Comparison of ENCODE assay signal across 18 cellular contexts in the genomic region with DNA sequence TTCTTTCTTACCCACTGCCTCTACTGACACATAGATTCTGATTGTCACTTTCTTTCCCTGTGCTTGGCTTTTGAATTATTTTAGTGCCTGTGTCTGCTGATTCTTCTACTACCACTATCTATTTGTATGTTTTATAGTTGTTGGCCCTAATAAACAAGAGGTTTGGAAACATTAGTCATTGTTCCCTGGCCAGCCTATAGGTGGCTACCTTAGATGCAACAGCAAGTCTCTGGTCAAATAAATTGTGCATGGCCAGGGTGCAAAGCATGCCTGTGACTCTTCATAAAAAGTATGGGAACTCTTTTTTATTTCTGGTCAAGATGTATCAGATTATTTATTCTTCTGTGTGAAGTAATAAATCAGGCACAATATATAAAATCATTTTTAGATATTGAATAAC.
DNase-seq lines count a peak whose midpoint lies in the region; ATAC-seq, FAIRE-seq and TF ChIP-seq lines count a peak whose summit lies in the region.
"Had no signal": no experiment of that assay in that cellular context is flagged by ENCODE, and none has a peak within 500 bp of the region (broad histone marks: within the 10 kb centered on the region; RNA-seq: fewer than 3 reads in every experiment).

No MANE protein-coding gene starts in this region.

- H3K4me2 ChIP-seq in A549: no peak overlapping the region

- TF ChIP-seq RAD21 in A549 (conservative IDR thresholded peaks at IDR 0.05 in 1 of 2, IDR thresholded peaks at IDR 0.05 in 1 of 2): peak in 1 of 2 experiments; percentile 25; a peak in 1 of 5 replicates

- no peak for TF ChIP-seq POLR2A in A549 (IDR thresholded peaks at IDR 0.05; ENCODE audit: low read length)

- H3K4me3 Mint-ChIP-seq in HFFc6 (no peak overlapping the region), WTC11 (no peak overlapping the region), natural killer cell (no peak overlapping the region)
- H3K4me3 Mint-ChIP-seq: activated T-helper 17 cell treated with anti-CD3 and anti-CD28 coated beads, Interleukin-2, amount 50 U/mL, for 72 hours; T-cell had no signal

- DNase-seq in A549 (ENCODE audit: low read depth in 1 of 2, low spot score in 1 of 2) (peak in 1 of 2 experiments; percentile 40), HFFc6 (peak; percentile 23), WTC11 (ENCODE audit: low spot score) (no peak), foreskin fibroblast (peak in 1 of 2 donors; percentile 13), islet precursor cell (no peak), natural killer cell (no peak), HK-2 (ENCODE audit: unreplicated experiment) (no peak)
- DNase-seq: activated CD4-positive, CD25-positive, alpha-beta regulatory T cell; adrenal gland; Caco-2; mesenchymal stem cell; NCI-H2029 treated with DMSO at 0.1 percent for 48 hours; NCI-H510A treated with DMSO at 0.1 percent for 48 hours; T-cell had no signal

- no peak overlapping the region for H3K27ac ChIP-seq in A549
- H3K27ac ChIP-seq: adrenal gland, right atrium auricular region had no signal

- H3K27me3 Mint-ChIP-seq in HFFc6 (ENCODE audit: insufficient read depth) (no peaks in the 10 kb centered on the region), WTC11 (ENCODE audit: low read depth) (no peaks in the 10 kb centered on the region), natural killer cell (ENCODE audit: low read depth in 2 of 2) (peaks cover 0 to 3% of the 10 kb centered on the region in 2 donors)

- no peak for FAIRE-seq in A549 (lab: Jason Lieb, UNC)

- POLR2A ChIA-PET in A549 (lab: Yijun Ruan, JAX): no interaction called here
- POLR2A ChIA-PET in WTC11 (lab: Charles Lee): no interaction called here

- CTCF ChIA-PET in A549 (lab: Yijun Ruan, JAX): no interaction called here
- CTCF ChIA-PET in WTC11 (lab: Charles Lee): no interaction called here

- H3K4me3 ChIP-seq in A549 (no peak overlapping the region), foreskin fibroblast (ENCODE audit: low read depth in 1 of 2, low read length in 2 of 2) (no peak overlapping the region)
- H3K4me3 ChIP-seq: adrenal gland, HAP-1, right atrium auricular region had no signal

- peaks cover 16% of the 10 kb centered on the region for H3K4me1 Mint-ChIP-seq in HFFc6 (ENCODE audit: low read depth)
- H3K4me1 Mint-ChIP-seq in WTC11: no peaks in the 10 kb centered on the region
- no peaks in the 10 kb centered on the region for H3K4me1 Mint-ChIP-seq in natural killer cell
- H3K4me1 Mint-ChIP-seq: activated T-helper 17 cell treated with anti-CD3 and anti-CD28 coated beads, Interleukin-2, amount 50 U/mL, for 72 hours; T-cell had no signal

- no peak overlapping the region for H3K27ac Mint-ChIP-seq in HFFc6
- no peak overlapping the region for H3K27ac Mint-ChIP-seq in WTC11
- no peak overlapping the region for H3K27ac Mint-ChIP-seq in natural killer cell
- H3K27ac Mint-ChIP-seq: activated T-helper 17 cell treated with anti-CD3 and anti-CD28 coated beads, Interleukin-2, amount 50 U/mL, for 72 hours; T-cell had no signal

- H3K36me3 Mint-ChIP-seq in HFFc6 (ENCODE audit: low read depth) (no peaks in the 10 kb centered on the region), WTC11 (no peaks in the 10 kb centered on the region), natural killer cell (no peaks in the 10 kb centered on the region)
- H3K36me3 Mint-ChIP-seq: T-cell had no signal

- no peaks in the 10 kb centered on the region for H3K9me3 Mint-ChIP-seq in HFFc6
- peaks cover 8% of the 10 kb centered on the region; the same call in 1 of the 2 replicates for H3K9me3 Mint-ChIP-seq in WTC11
- H3K9me3 Mint-ChIP-seq in natural killer cell: peaks cover 3 to 5% of the 10 kb centered on the region in 2 donors
- H3K9me3 Mint-ChIP-seq: activated T-helper 17 cell treated with anti-CD3 and anti-CD28 coated beads, Interleukin-2, amount 50 U/mL, for 72 hours; T-cell had no signal

- H3K4me1 ChIP-seq in A549: no peaks in the 10 kb centered on the region
- H3K4me1 ChIP-seq: adrenal gland, Caco-2, HAP-1, right atrium auricular region had no signal

- intact Hi-C loops in natural killer cell (cut with micrococcal nuclease): no loop called here

- no peaks in the 10 kb centered on the region for H3K9me3 ChIP-seq in A549
- H3K9me3 ChIP-seq: adrenal gland, Caco-2, HAP-1 had no signal

- ATAC-seq in A549 (peak in 1 of 2 experiments; percentile 45; a peak in 2 of 6 replicates), WTC11 (peak; percentile 65), natural killer cell (no peak), HG03521 (IDR thresholded peaks at IDR 0.05; ENCODE audit: unreplicated experiment) (no peak)
- ATAC-seq: activated T-helper 17 cell treated with anti-CD3 and anti-CD28 coated beads, Interleukin-2, amount 50 U/mL, for 72 hours; T-cell had no signal

- TF ChIP-seq CTCF in A549 (IDR thresholded peaks at IDR 0.05): peak; percentile 25; the same call in 2 of the 3 replicates
- TF ChIP-seq CTCF in HFFc6 (IDR thresholded peaks at IDR 0.05): peak; percentile 58
- TF ChIP-seq CTCF in WTC11 (IDR thresholded peaks at IDR 0.05): no peak
- peak; percentile 16 for TF ChIP-seq CTCF in foreskin fibroblast (IDR thresholded peaks at IDR 0.05; ENCODE audit: low read depth, low read length)
- no peak for TF ChIP-seq CTCF in natural killer cell (IDR thresholded peaks at IDR 0.05)

- no peak for TF ChIP-seq EP300 in A549 (IDR thresholded peaks at IDR 0.05)

TF ChIP-seq in A549, 52 proteins besides CTCF, POLR2A, EP300 and RAD21:
- TF ChIP-seq HES2 (IDR thresholded peaks at IDR 0.05) (no peak), JUN (IDR thresholded peaks at IDR 0.05) (no peak), FOXS1 (CRISPR knock-in tag; IDR thresholded peaks at IDR 0.05) (no peak), NPAS2 (CRISPR knock-in tag; IDR thresholded peaks at IDR 0.05; ENCODE audit: borderline replicate concordance) (no peak)

TF ChIP-seq in WTC11, 78 proteins besides CTCF, POLR2A, EP300 and RAD21:
- no peak for TF ChIP-seq OVOL2 (CRISPR knock-in tag; IDR thresholded peaks at IDR 0.05; ENCODE audit: borderline replicate concordance)
- TF ChIP-seq USF1 (CRISPR knock-in tag; IDR thresholded peaks at IDR 0.05): no peak
- no peak for TF ChIP-seq ZNF138 (CRISPR knock-in tag; conservative IDR thresholded peaks at IDR 0.05)
- no peak for TF ChIP-seq ELF4 (CRISPR knock-in tag; IDR thresholded peaks at IDR 0.05; ENCODE audit: low read depth)
- TF ChIP-seq ZNF121 (CRISPR knock-in tag; IDR thresholded peaks at IDR 0.05): no peak
- no peak for TF ChIP-seq CREB1 (CRISPR knock-in tag; IDR thresholded peaks at IDR 0.05)
- TF ChIP-seq IRF2 (CRISPR knock-in tag; IDR thresholded peaks at IDR 0.05; ENCODE audit: borderline replicate concordance, low read depth): no peak
- TF ChIP-seq, protein P1, sequence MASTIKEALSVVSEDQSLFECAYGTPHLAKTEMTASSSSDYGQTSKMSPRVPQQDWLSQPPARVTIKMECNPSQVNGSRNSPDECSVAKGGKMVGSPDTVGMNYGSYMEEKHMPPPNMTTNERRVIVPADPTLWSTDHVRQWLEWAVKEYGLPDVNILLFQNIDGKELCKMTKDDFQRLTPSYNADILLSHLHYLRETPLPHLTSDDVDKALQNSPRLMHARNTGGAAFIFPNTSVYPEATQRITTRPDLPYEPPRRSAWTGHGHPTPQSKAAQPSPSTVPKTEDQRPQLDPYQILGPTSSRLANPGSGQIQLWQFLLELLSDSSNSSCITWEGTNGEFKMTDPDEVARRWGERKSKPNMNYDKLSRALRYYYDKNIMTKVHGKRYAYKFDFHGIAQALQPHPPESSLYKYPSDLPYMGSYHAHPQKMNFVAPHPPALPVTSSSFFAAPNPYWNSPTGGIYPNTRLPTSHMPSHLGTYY (CRISPR knock-in tag; IDR thresholded peaks at IDR 0.05): no peak
- no peak for TF ChIP-seq ZNF416 (CRISPR knock-in tag; IDR thresholded peaks at IDR 0.05)
- TF ChIP-seq CREM (CRISPR knock-in tag; IDR thresholded peaks at IDR 0.05): no peak
- no peak for TF ChIP-seq FOXK1 (CRISPR knock-in tag; IDR thresholded peaks at IDR 0.05)
- TF ChIP-seq, protein P2, sequence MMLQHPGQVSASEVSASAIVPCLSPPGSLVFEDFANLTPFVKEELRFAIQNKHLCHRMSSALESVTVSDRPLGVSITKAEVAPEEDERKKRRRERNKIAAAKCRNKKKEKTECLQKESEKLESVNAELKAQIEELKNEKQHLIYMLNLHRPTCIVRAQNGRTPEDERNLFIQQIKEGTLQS (CRISPR knock-in tag; conservative IDR thresholded peaks at IDR 0.05): no peak
- TF ChIP-seq, protein P3, sequence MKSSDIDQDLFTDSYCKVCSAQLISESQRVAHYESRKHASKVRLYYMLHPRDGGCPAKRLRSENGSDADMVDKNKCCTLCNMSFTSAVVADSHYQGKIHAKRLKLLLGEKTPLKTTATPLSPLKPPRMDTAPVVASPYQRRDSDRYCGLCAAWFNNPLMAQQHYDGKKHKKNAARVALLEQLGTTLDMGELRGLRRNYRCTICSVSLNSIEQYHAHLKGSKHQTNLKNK (CRISPR knock-in tag; IDR thresholded peaks at IDR 0.05): no peak

Comparison
In these comparisons a context has a peak if more than half of its experiments do, and no peak if none do; other contexts are left out.
1. CTCF ChIP-seq: peak in A549 (single experiment), HFFc6 (single experiment) and foreskin fibroblast (single experiment); none in WTC11 (single experiment) and natural killer cell (single experiment).
2. Of the 8 proteins assayed by ChIP-seq in both WTC11 and A549: peak only in WTC11: none; only in A549: CTCF; in both: none; in neither: 7.